ENCODE assay signal across 14 cellular contexts in the genomic region with DNA sequence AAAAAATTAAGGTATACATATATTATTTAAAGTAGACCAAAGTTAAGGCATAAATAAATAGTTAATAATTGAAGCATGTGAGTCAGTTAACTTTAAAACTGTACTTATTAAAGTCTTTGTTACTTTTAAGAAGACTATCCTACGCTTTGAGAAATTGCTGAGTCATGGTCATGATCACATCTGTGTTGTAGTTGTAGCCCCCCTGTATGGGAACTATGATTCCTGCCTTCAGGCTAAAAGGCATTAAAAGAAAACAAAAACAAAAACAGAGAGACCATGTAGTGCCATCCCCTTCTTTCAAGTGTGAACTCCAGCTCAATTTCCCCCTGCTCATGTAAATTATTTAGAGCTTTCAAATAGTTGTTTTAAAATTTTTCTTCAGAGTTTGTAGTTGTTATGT.
"Had no signal": no experiment of that assay in that cellular context is flagged by ENCODE, and none has a peak within 500 bp of the region (broad histone marks: within the 10 kb centered on the region; RNA-seq: fewer than 3 reads in every experiment).

No MANE protein-coding gene starts in this region.

- DNase-seq: activated CD4-positive, alpha-beta T cell treated with anti-CD3 and anti-CD28 coated beads, Interleukin-2, amount 50 U/mL, for 1 hour; activated CD8-positive, alpha-beta memory T cell treated with anti-CD3 and anti-CD28 coated beads for 24 hours; activated naive CD8-positive, alpha-beta T cell treated with anti-CD3 and anti-CD28 coated beads for 36 hours; anterior cingulate cortex; cerebellar nuclear complex; effector CD8-positive, alpha-beta T cell; foreskin keratinocyte; glutamatergic neuron; hypothalamus; right cardiac atrium; spleen; stimulated activated naive CD8-positive, alpha-beta T cell treated with anti-CD3 and anti-CD28 coated beads, Interleukin-15, amount 100 ng/mL, for 72 hours had no signal

- H3K4me1 ChIP-seq: breast epithelium, foreskin keratinocyte, spleen had no signal

- H3K27ac ChIP-seq: breast epithelium, foreskin keratinocyte, spleen had no signal

- ATAC-seq: activated CD4-positive, CD25-positive, alpha-beta regulatory T cell treated with anti-CD3 and anti-CD28 coated beads, Interleukin-2, amount 50 U/mL, for 24 hours; foreskin keratinocyte; right cardiac atrium; stimulated activated naive CD8-positive, alpha-beta T cell treated with anti-CD3 and anti-CD28 coated beads, Interleukin-15, amount 100 ng/mL, for 72 hours had no signal

- H3K9me3 ChIP-seq: breast epithelium had no signal

- H3K4me3 ChIP-seq: breast epithelium, spleen had no signal

- H3K36me3 ChIP-seq: breast epithelium, spleen had no signal

- H3K27me3 ChIP-seq: breast epithelium, foreskin keratinocyte, spleen had no signal
